26 cellular contexts compared by ENCODE assay signal in the genomic region with DNA sequence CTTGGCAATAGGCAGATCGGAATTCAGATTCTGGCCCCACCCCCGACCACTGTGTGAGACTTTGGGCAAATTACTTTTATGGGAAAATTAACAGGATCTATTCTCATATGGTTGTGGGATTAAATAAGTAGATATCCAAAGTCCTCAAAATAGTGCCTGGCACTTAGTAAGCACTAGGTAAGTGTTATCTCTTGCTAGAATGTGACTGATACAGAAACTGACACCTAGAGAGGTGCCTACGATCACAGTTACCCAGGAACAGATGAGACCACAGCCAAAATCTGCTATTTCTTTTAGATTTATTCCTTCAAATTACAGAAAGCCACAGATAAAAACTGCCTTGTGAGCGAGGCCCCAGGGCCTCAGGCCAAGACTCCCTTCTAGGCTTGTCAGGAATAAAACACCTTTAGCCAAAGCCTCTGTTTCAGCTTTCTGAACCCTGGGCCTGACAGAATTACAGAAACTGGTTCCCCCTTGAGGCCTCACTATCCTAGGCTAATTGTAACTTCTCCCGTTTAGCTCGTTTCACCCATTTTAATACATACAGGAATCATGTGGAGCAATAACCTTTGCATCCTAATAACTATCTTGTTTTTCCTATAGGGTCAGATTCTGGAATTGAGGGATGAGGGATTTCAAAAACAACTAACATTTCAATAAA. TPM values are rescaled to one million over a fixed set of nuclear protein-coding genes. Genes with fewer than 3 reads are reported as not detected.
DNase-seq lines count a peak whose midpoint lies in the region; ATAC-seq lines count a peak whose summit lies in the region.
"Had no signal": no experiment of that assay in that cellular context is flagged by ENCODE, and none has a peak within 500 bp of the region (broad histone marks: within the 10 kb centered on the region; RNA-seq: fewer than 3 reads in every experiment).

No MANE protein-coding gene starts in this region.

- H3K27ac ChIP-seq in SK-N-MC (no peak overlapping the region), iPS-18a (ENCODE audit: low read length) (peak overlapping the region; percentile 78)
- H3K27ac ChIP-seq: HL-60, tibial nerve, WERI-Rb-1 had no signal

- DNase-seq in activated CD4-positive, alpha-beta T cell treated with anti-CD3 and anti-CD28 coated beads for 36 hours, result no peak
- no peak for DNase-seq in activated CD4-positive, alpha-beta T cell treated with anti-CD3 and anti-CD28 coated beads for 1 hour
- DNase-seq in SK-N-MC (ENCODE audit: low read depth, low spot score) (no peak), globus pallidus (ENCODE audit: low spot score) (no peak)
- no peak for DNase-seq in stimulated activated effector memory CD8-positive, alpha-beta T cell treated with anti-CD3 and anti-CD28 coated beads, Interleukin-12 subunit alpha, Interleukin-12 subunit beta, amount 100 ng/mL, for 72 hours (ENCODE audit: low spot score in 2 of 2)
- DNase-seq: activated gamma-delta T cell treated with Interleukin-2 at 50 U/mL for 16 hours; CD4-positive, alpha-beta T cell; effector memory CD4-positive, alpha-beta T cell; foreskin melanocyte; hippocampal formation; IMR-90; NCI-H1092 treated with DMSO at 0.1 percent for 48 hours; NCI-H2029; NCI-H226; NCI-H774; OCI-M1; WERI-Rb-1 had no signal

- H3K27ac Mint-ChIP-seq in activated CD4-positive, alpha-beta T cell treated with anti-CD3 and anti-CD28 coated beads for 36 hours, result no peak overlapping the region
- H3K27ac Mint-ChIP-seq in stimulated activated effector memory CD8-positive, alpha-beta T cell treated with anti-CD3 and anti-CD28 coated beads, Interleukin-12 subunit alpha, Interleukin-12 subunit beta, amount 100 ng/mL, for 72 hours, result no peak overlapping the region
- H3K27ac Mint-ChIP-seq: CD4-positive, alpha-beta T cell; T-helper 2 cell treated with Interferon-gamma antibody and Interleukin-4, amounts not matched to agents 5 μg/mL and 100 μg/mL, for 36 hours had no signal

- no peaks in the 10 kb centered on the region for H3K27me3 ChIP-seq in iPS-18a (ENCODE audit: control insufficient read depth, insufficient read depth, low read length)
- H3K27me3 ChIP-seq: tibial nerve had no signal

- CTCF ChIA-PET in activated CD4-positive, alpha-beta T cell treated with anti-CD3 and anti-CD28 coated beads for 36 hours (lab: Charles Lee), result interaction anchor here (0.6 kb wide), 1 partner anchor 32 kb away, joined by 3 read pairs; no protein-coding TSS in a partner anchor

- no peaks in the 10 kb centered on the region for H3K36me3 ChIP-seq in SK-N-MC (ENCODE audit: insufficient read depth, low read length)
- no peaks in the 10 kb centered on the region for H3K36me3 ChIP-seq in iPS-18a (ENCODE audit: control insufficient read depth, low read depth, low read length)
- H3K36me3 ChIP-seq: tibial nerve, WERI-Rb-1 had no signal

- peaks cover 3% of the 10 kb centered on the region for H3K27me3 Mint-ChIP-seq in activated CD4-positive, alpha-beta T cell treated with anti-CD3 and anti-CD28 coated beads for 36 hours
- H3K27me3 Mint-ChIP-seq: CD4-positive, alpha-beta T cell had no signal

- H3K4me3 Mint-ChIP-seq in activated CD4-positive, alpha-beta T cell treated with anti-CD3 and anti-CD28 coated beads for 36 hours, result no peak overlapping the region
- no peak overlapping the region for H3K4me3 Mint-ChIP-seq in stimulated activated effector memory CD8-positive, alpha-beta T cell treated with anti-CD3 and anti-CD28 coated beads, Interleukin-12 subunit alpha, Interleukin-12 subunit beta, amount 100 ng/mL, for 72 hours
- H3K4me3 Mint-ChIP-seq: CD4-positive, alpha-beta T cell; neural crest cell; T-helper 2 cell treated with Interferon-gamma antibody and Interleukin-4, amounts not matched to agents 5 μg/mL and 100 μg/mL, for 36 hours had no signal

- ATAC-seq in activated CD4-positive, alpha-beta T cell treated with anti-CD3 and anti-CD28 coated beads for 36 hours, result peak; percentile 69
- peak; percentile 76 for ATAC-seq in stimulated activated effector memory CD8-positive, alpha-beta T cell treated with anti-CD3 and anti-CD28 coated beads, Interleukin-12 subunit alpha, Interleukin-12 subunit beta, amount 100 ng/mL, for 72 hours
- ATAC-seq in GM18502 (IDR thresholded peaks at IDR 0.05; ENCODE audit: poor library complexity, unreplicated experiment) (no peak), GM19467 (IDR thresholded peaks at IDR 0.05; ENCODE audit: unreplicated experiment) (no peak)
- ATAC-seq: esophagus mucosa, sciatic nerve had no signal

- peaks cover 9% of the 10 kb centered on the region for H3K4me1 ChIP-seq in iPS-18a (ENCODE audit: control insufficient read depth, low read depth, low read length)
- H3K4me1 ChIP-seq: tibial nerve had no signal

- H3K4me3 ChIP-seq in SK-N-MC (no peak overlapping the region), iPS-18a (ENCODE audit: low read length) (no peak overlapping the region)
- H3K4me3 ChIP-seq: tibial nerve had no signal

- intact Hi-C loops in activated CD4-positive, alpha-beta T cell treated with anti-CD3 and anti-CD28 coated beads for 36 hours (cut with DNase I, micrococcal nuclease), result no loop called here

- no peaks in the 10 kb centered on the region for H3K36me3 Mint-ChIP-seq in activated CD4-positive, alpha-beta T cell treated with anti-CD3 and anti-CD28 coated beads for 36 hours (ENCODE audit: low read depth)
- no peaks in the 10 kb centered on the region for H3K36me3 Mint-ChIP-seq in stimulated activated effector memory CD8-positive, alpha-beta T cell treated with anti-CD3 and anti-CD28 coated beads, Interleukin-12 subunit alpha, Interleukin-12 subunit beta, amount 100 ng/mL, for 72 hours

- H3K9me3 Mint-ChIP-seq in activated CD4-positive, alpha-beta T cell treated with anti-CD3 and anti-CD28 coated beads for 36 hours (ENCODE audit: low read depth), result no peaks in the 10 kb centered on the region
- H3K9me3 Mint-ChIP-seq in stimulated activated effector memory CD8-positive, alpha-beta T cell treated with anti-CD3 and anti-CD28 coated beads, Interleukin-12 subunit alpha, Interleukin-12 subunit beta, amount 100 ng/mL, for 72 hours, result no peaks in the 10 kb centered on the region
- H3K9me3 Mint-ChIP-seq: CD4-positive, alpha-beta T cell; neural crest cell; T-helper 2 cell treated with Interferon-gamma antibody and Interleukin-4, amounts not matched to agents 5 μg/mL and 100 μg/mL, for 36 hours had no signal

- POLR2A ChIA-PET in activated CD4-positive, alpha-beta T cell treated with anti-CD3 and anti-CD28 coated beads for 36 hours (lab: Charles Lee), result no interaction called here

- no peaks in the 10 kb centered on the region for H3K9me3 ChIP-seq in SK-N-MC (ENCODE audit: low read depth, low read length)
- H3K9me3 ChIP-seq in iPS-18a (ENCODE audit: control insufficient read depth, low read depth, low read length), result no peaks in the 10 kb centered on the region
- H3K9me3 ChIP-seq: tibial nerve had no signal

- peak overlapping the region; percentile 37 for H3K9ac ChIP-seq in SK-N-MC (ENCODE audit: insufficient read length)
- no peak overlapping the region for H3K9ac ChIP-seq in iPS-18a (ENCODE audit: low read length)

- peaks cover 6% of the 10 kb centered on the region for H3K4me1 Mint-ChIP-seq in activated CD4-positive, alpha-beta T cell treated with anti-CD3 and anti-CD28 coated beads for 36 hours
- no peaks in the 10 kb centered on the region for H3K4me1 Mint-ChIP-seq in stimulated activated effector memory CD8-positive, alpha-beta T cell treated with anti-CD3 and anti-CD28 coated beads, Interleukin-12 subunit alpha, Interleukin-12 subunit beta, amount 100 ng/mL, for 72 hours

RNA-seq across cellular contexts. Expression of a gene that starts 22.3 kb away (rescaled TPM):
- total RNA-seq in activated CD4-positive, alpha-beta T cell treated with anti-CD3 and anti-CD28 coated beads for 36 hours, result 10 to 100 TPM; 20.4 to 20.9 TPM

Comparison
In these comparisons a context has a peak if more than half of its experiments do, and no peak if none do; other contexts are left out.
1. ATAC-seq: peak in activated CD4-positive, alpha-beta T cell treated with anti-CD3 and anti-CD28 coated beads for 36 hours (single experiment) and stimulated activated effector memory CD8-positive, alpha-beta T cell treated with anti-CD3 and anti-CD28 coated beads, Interleukin-12 subunit alpha, Interleukin-12 subunit beta, amount 100 ng/mL, for 72 hours (single experiment); none in GM18502 (single experiment) and GM19467 (single experiment).